ENCODE assay signal across 16 cellular contexts in genomic region chr1:205800973-205801703, GRCh38. TPM values are rescaled to one million over a fixed set of nuclear protein-coding genes. Genes with fewer than 3 reads are reported as not detected.
DNase-seq lines count a peak whose midpoint lies in the region; TF ChIP-seq lines count a peak whose summit lies in the region.
"Had no signal": no experiment of that assay in that cellular context is flagged by ENCODE, and none has a peak within 500 bp of the region (broad histone marks: within the 10 kb centered on the region; RNA-seq: fewer than 3 reads in every experiment).

No MANE protein-coding gene starts in this region.

- TF ChIP-seq CTCF in stomach (IDR thresholded peaks at IDR 0.05) (no peak), sigmoid colon (IDR thresholded peaks at IDR 0.05) (no peak)

- H3K27ac ChIP-seq in stomach, result peak overlapping the region; percentile 73 to 78 (median 74)
- no peak overlapping the region for H3K27ac ChIP-seq in sigmoid colon
- H3K27ac ChIP-seq: ovary, spleen had no signal

- TF ChIP-seq EP300 in stomach (IDR thresholded peaks at IDR 0.05), result no peak
- TF ChIP-seq EP300 in sigmoid colon (IDR thresholded peaks at IDR 0.05), result no peak

- H3K4me1 ChIP-seq in iPS-15b (ENCODE audit: control insufficient read depth, insufficient read depth, low read length), result no peaks in the 10 kb centered on the region
- peaks cover 36 to 74% (median 46%) of the 10 kb centered on the region in 4 donors for H3K4me1 ChIP-seq in stomach
- peaks cover 0 to 37% (median 25%) of the 10 kb centered on the region in 4 donors for H3K4me1 ChIP-seq in sigmoid colon

- peak overlapping the region; percentile 58 for H3K27ac Mint-ChIP-seq in activated naive CD8-positive, alpha-beta T cell
- no peak overlapping the region for H3K27ac Mint-ChIP-seq in activated naive CD8-positive, alpha-beta T cell treated with anti-CD3 and anti-CD28 coated beads for 36 hours
- H3K27ac Mint-ChIP-seq: stimulated activated memory B cell treated with anti-CD40 and anti-IgM and Interleukin-4, amounts not matched to agents 10 μg/mL and 1 μg/mL and 100 μg/mL, for 72 hours had no signal

- H3K27me3 Mint-ChIP-seq in activated naive CD8-positive, alpha-beta T cell, result no peaks in the 10 kb centered on the region
- H3K27me3 Mint-ChIP-seq in activated naive CD8-positive, alpha-beta T cell treated with anti-CD3 and anti-CD28 coated beads for 36 hours, result no peaks in the 10 kb centered on the region
- H3K27me3 Mint-ChIP-seq: stimulated activated memory B cell treated with anti-CD40 and anti-IgM and Interleukin-4, amounts not matched to agents 10 μg/mL and 1 μg/mL and 100 μg/mL, for 72 hours had no signal

- no peak for DNase-seq in activated naive CD8-positive, alpha-beta T cell treated with anti-CD3 and anti-CD28 coated beads for 36 hours
- DNase-seq in NCI-H69 (lab: John Stamatoyannopoulos, UW), result peak; percentile 82
- peak; percentile 82 for DNase-seq in stomach
- DNase-seq in AG08396 (ENCODE audit: low spot score), result no peak
- no peak for DNase-seq in sigmoid colon
- DNase-seq in NCI-H146 (lab: John Stamatoyannopoulos, UW), result no peak
- DNase-seq: foreskin melanocyte; GDM1; mesendoderm; NK-92 treated with Interleukin-12 subunit alpha and Interleukin-12 subunit beta, amount 100 ng/mL, for 24 hours; ovary; spleen had no signal

- H3K9me3 ChIP-seq in iPS-15b (ENCODE audit: control insufficient read depth, insufficient read depth, low read length), result no peaks in the 10 kb centered on the region
- H3K9me3 ChIP-seq in stomach, result no peaks in the 10 kb centered on the region
- no peaks in the 10 kb centered on the region for H3K9me3 ChIP-seq in sigmoid colon
- H3K9me3 ChIP-seq: ovary, spleen had no signal

- H3K9ac ChIP-seq in iPS-15b (ENCODE audit: low read depth, low read length), result peak overlapping the region; percentile 47

- WGBS in stomach, 5 donors, result 24 to 63% (median 51%) methylated on average over 6 to 7 of the region's 7 CpGs
- WGBS in sigmoid colon, 2 donors, result 84% methylated on average over 7 of the region's 7 CpGs

- no peak overlapping the region for H3K4me3 ChIP-seq in iPS-15b (ENCODE audit: low read depth, low read length)
- H3K4me3 ChIP-seq in stomach, result no peak overlapping the region
- H3K4me3 ChIP-seq in sigmoid colon, result no peak overlapping the region
- H3K4me3 ChIP-seq: ovary, spleen had no signal

- peaks cover 37% of the 10 kb centered on the region for H3K4me1 Mint-ChIP-seq in activated naive CD8-positive, alpha-beta T cell (ENCODE audit: low read depth)
- peaks cover 24% of the 10 kb centered on the region for H3K4me1 Mint-ChIP-seq in activated naive CD8-positive, alpha-beta T cell treated with anti-CD3 and anti-CD28 coated beads for 36 hours

- H3K9me3 Mint-ChIP-seq in activated naive CD8-positive, alpha-beta T cell (ENCODE audit: low read depth), result no peaks in the 10 kb centered on the region
- H3K9me3 Mint-ChIP-seq in activated naive CD8-positive, alpha-beta T cell treated with anti-CD3 and anti-CD28 coated beads for 36 hours, result no peaks in the 10 kb centered on the region
- H3K9me3 Mint-ChIP-seq: stimulated activated memory B cell treated with anti-CD40 and anti-IgM and Interleukin-4, amounts not matched to agents 10 μg/mL and 1 μg/mL and 100 μg/mL, for 72 hours had no signal

- H3K36me3 ChIP-seq in iPS-15b (ENCODE audit: control insufficient read depth, insufficient read depth, low read length) (peaks cover 34% of the 10 kb centered on the region), stomach (peaks cover 46 to 48% (median 47%) of the 10 kb centered on the region in 4 donors), sigmoid colon (peaks cover 22 to 49% (median 25%) of the 10 kb centered on the region in 4 donors)
- H3K36me3 ChIP-seq: ovary had no signal

- H3K4me3 Mint-ChIP-seq in activated naive CD8-positive, alpha-beta T cell, result no peak overlapping the region
- no peak overlapping the region for H3K4me3 Mint-ChIP-seq in activated naive CD8-positive, alpha-beta T cell treated with anti-CD3 and anti-CD28 coated beads for 36 hours
- H3K4me3 Mint-ChIP-seq: stimulated activated memory B cell treated with anti-CD40 and anti-IgM and Interleukin-4, amounts not matched to agents 10 μg/mL and 1 μg/mL and 100 μg/mL, for 72 hours had no signal

- TF ChIP-seq POLR2A in stomach (IDR thresholded peaks at IDR 0.05), result no peak
- no peak for TF ChIP-seq POLR2A in sigmoid colon (IDR thresholded peaks at IDR 0.05)

- H3K27me3 ChIP-seq in iPS-15b (ENCODE audit: control insufficient read depth, insufficient read depth, low read length), result no peaks in the 10 kb centered on the region
- H3K27me3 ChIP-seq in stomach, result no peaks in the 10 kb centered on the region
- H3K27me3 ChIP-seq in sigmoid colon, result no peaks in the 10 kb centered on the region
- H3K27me3 ChIP-seq: ovary, spleen had no signal

- intact Hi-C loops in stomach (cut with DNase I; ENCODE audit: low total_unique reads) (no loop called here), sigmoid colon (cut with DNase I) (no loop called here)

- no peaks in the 10 kb centered on the region for H3K36me3 Mint-ChIP-seq in activated naive CD8-positive, alpha-beta T cell
- H3K36me3 Mint-ChIP-seq in activated naive CD8-positive, alpha-beta T cell treated with anti-CD3 and anti-CD28 coated beads for 36 hours, result peaks cover 5% of the 10 kb centered on the region

RNA-seq across cellular contexts. Expression of gene SLC41A1, which starts 11.9 kb away (rescaled TPM):
- total RNA-seq in activated naive CD8-positive, alpha-beta T cell treated with anti-CD3 and anti-CD28 coated beads for 36 hours, result 10 to 100 TPM; 31.5 to 31.6 TPM
- 10 to 100 TPM in 4 of 5 donors, 1 to 10 TPM in 1; 9.0 to 46.2 (median 24.4) TPM for total RNA-seq in stomach
- polyA plus RNA-seq in stomach, result 10 to 100 TPM in 1 of 3 donors, 1 to 10 TPM in 2; 8.2 to 13.2 (median 9.0) TPM
- total RNA-seq in sigmoid colon, result 10 to 100 TPM; 11.4 to 46.3 (median 14.8) TPM
- 1 to 10 TPM; 1.8 to 7.9 (median 2.3) TPM for polyA plus RNA-seq in sigmoid colon

RNA-seq across cellular contexts. Expression of gene RAB29, which starts 25.9 kb away (rescaled TPM):
- 10 to 100 TPM; 31.0 to 31.7 TPM for total RNA-seq in activated naive CD8-positive, alpha-beta T cell treated with anti-CD3 and anti-CD28 coated beads for 36 hours
- total RNA-seq in stomach (10 to 100 TPM in 3 of 5 donors, 1 to 10 TPM in 2; 4.7 to 38.4 (median 11.3) TPM), sigmoid colon (10 to 100 TPM; 19.8 to 28.5 (median 23.2) TPM)
- polyA plus RNA-seq in stomach (10 to 100 TPM in 2 of 3 donors, 1 to 10 TPM in 1; 5.2 to 15.1 (median 11.8) TPM), sigmoid colon (10 to 100 TPM in 1 of 3 donors, 1 to 10 TPM in 2; 6.9 to 18.1 (median 8.4) TPM)

RNA-seq across cellular contexts. Expression of gene PM20D1, which starts 48.8 kb away (rescaled TPM):
- under 1 TPM; 0.20 to 0.25 TPM for total RNA-seq in activated naive CD8-positive, alpha-beta T cell treated with anti-CD3 and anti-CD28 coated beads for 36 hours
- total RNA-seq in stomach (10 to 100 TPM in 1 of 5 donors, 1 to 10 TPM in 3, not detected in 1; 1.2 to 12.3 (median 3.1) TPM), sigmoid colon (under 1 TPM in 1 of 4 donors, not detected in 3; 0.36 TPM)
- polyA plus RNA-seq in stomach (1 to 10 TPM in 1 of 3 donors, under 1 TPM in 1, not detected in 1; 0.45 to 3.6 TPM), sigmoid colon (under 1 TPM in 1 of 3 donors, not detected in 2; 0.19 TPM)
- total RNA-seq: chondrocyte had no signal

RNA-seq across cellular contexts. Expression of gene NUCKS1, which starts 51.2 kb away (rescaled TPM):
- total RNA-seq in activated naive CD8-positive, alpha-beta T cell treated with anti-CD3 and anti-CD28 coated beads for 36 hours, result 100 to 1,000 TPM; 174 TPM
- total RNA-seq in stomach, result 100 to 1,000 TPM in 2 of 5 donors, 10 to 100 TPM in 3; 35.6 to 330 (median 59.1) TPM
- polyA plus RNA-seq in stomach, result 10 to 100 TPM; 28.0 to 44.3 (median 38.8) TPM
- 100 to 1,000 TPM in 2 of 4 donors, 10 to 100 TPM in 2; 88.9 to 112 (median 98.5) TPM for total RNA-seq in sigmoid colon
- 10 to 100 TPM; 22.2 to 39.4 (median 27.0) TPM for polyA plus RNA-seq in sigmoid colon

Comparison
In these comparisons a context has a peak if more than half of its experiments do, and no peak if none do; other contexts are left out.
1. DNase-seq: peak in NCI-H69 (single experiment) and stomach (single experiment); none in activated naive CD8-positive, alpha-beta T cell treated with anti-CD3 and anti-CD28 coated beads for 36 hours (single experiment), AG08396 (single experiment), sigmoid colon (single experiment) and NCI-H146 (single experiment).
2. H3K27ac ChIP-seq: peak in stomach (5 of 5); none in sigmoid colon (0 of 4).